8 cellular contexts compared by ENCODE assay signal in genomic region chr1:41242645-41243171, GRCh38. TPM values are rescaled to one million over a fixed set of nuclear protein-coding genes. Genes with fewer than 3 reads are reported as not detected.
A peak's percentile ranks its signal among the peaks of the same experiment; 100 is the strongest.
DNase-seq lines count a peak whose midpoint lies in the region; ATAC-seq and TF ChIP-seq lines count a peak whose summit lies in the region.

No MANE protein-coding gene starts in this region.

- H3K4me3 ChIP-seq in cardiac fibroblast (replicated peaks in 1 of 2; ENCODE audit: low read depth in 2 of 2, low read length in 2 of 2) (peak overlapping the region; percentile 57 to 66), mononuclear cell (ENCODE audit: low read length) (peak overlapping the region; percentile 51)

- no peaks in the 10 kb centered on the region for H3K9me3 Mint-ChIP-seq in stimulated activated naive CD8-positive, alpha-beta T cell treated with anti-CD3 and anti-CD28 coated beads, Interleukin-15, Interleukin-2, amounts not matched to agents 100 ng/mL and 50 ng/mL, for 24 hours

- TF ChIP-seq CTCF in cardiac fibroblast (IDR thresholded peaks at IDR 0.05; ENCODE audit: low read depth, low read length) (no peak), GM20000 (IDR thresholded peaks at IDR 0.05; ENCODE audit: extremely low read depth, missing control alignments) (no peak)

- peaks cover 17% of the 10 kb centered on the region for H3K4me1 ChIP-seq in mononuclear cell (ENCODE audit: insufficient read depth, low read length)

- no peak for ATAC-seq in stimulated activated naive CD8-positive, alpha-beta T cell treated with anti-CD3 and anti-CD28 coated beads, Interleukin-15, Interleukin-2, amounts not matched to agents 100 U/mL and 50 U/mL, for 24 hours

- DNase-seq in stimulated activated naive CD8-positive, alpha-beta T cell treated with anti-CD3 and anti-CD28 coated beads, Interleukin-15, Interleukin-2, amounts not matched to agents 100 U/mL and 50 U/mL, for 24 hours, result no peak
- peak; percentile 48 for DNase-seq in NCI-H1105 treated with DMSO at 0.1 percent for 48 hours (lab: John Stamatoyannopoulos, UW)
- DNase-seq in cardiac fibroblast (ENCODE audit: low read depth in 2 of 2), result no peak
- no peak for DNase-seq in HCEC 1CT
- DNase-seq in GM20000 (ENCODE audit: low spot score), result no peak
- no peak for DNase-seq in stimulated activated CD4-positive, alpha-beta T cell treated with anti-CD3 and anti-CD28 coated beads, Interleukin-12 subunit alpha, Interleukin-12 subunit beta, amount 100 ng/mL, for 4 hours

- H3K36me3 Mint-ChIP-seq in stimulated activated naive CD8-positive, alpha-beta T cell treated with anti-CD3 and anti-CD28 coated beads, Interleukin-15, Interleukin-2, amounts not matched to agents 100 ng/mL and 50 ng/mL, for 24 hours (ENCODE audit: low read depth), result peaks cover 6% of the 10 kb centered on the region

- peak overlapping the region; percentile 81 for H3K4me3 Mint-ChIP-seq in stimulated activated naive CD8-positive, alpha-beta T cell treated with anti-CD3 and anti-CD28 coated beads, Interleukin-15, Interleukin-2, amounts not matched to agents 100 ng/mL and 50 ng/mL, for 24 hours

- peaks cover 30% of the 10 kb centered on the region for H3K4me1 Mint-ChIP-seq in stimulated activated naive CD8-positive, alpha-beta T cell treated with anti-CD3 and anti-CD28 coated beads, Interleukin-15, Interleukin-2, amounts not matched to agents 100 ng/mL and 50 ng/mL, for 24 hours (ENCODE audit: low read depth)

- peak overlapping the region; percentile 79 for H3K27ac Mint-ChIP-seq in stimulated activated naive CD8-positive, alpha-beta T cell treated with anti-CD3 and anti-CD28 coated beads, Interleukin-15, Interleukin-2, amounts not matched to agents 100 ng/mL and 50 ng/mL, for 24 hours

- no peaks in the 10 kb centered on the region for H3K9me3 ChIP-seq in mononuclear cell (ENCODE audit: low read depth, low read length)

- peaks cover 18% of the 10 kb centered on the region for H3K27me3 Mint-ChIP-seq in stimulated activated naive CD8-positive, alpha-beta T cell treated with anti-CD3 and anti-CD28 coated beads, Interleukin-15, Interleukin-2, amounts not matched to agents 100 ng/mL and 50 ng/mL, for 24 hours

- H3K27me3 ChIP-seq in mononuclear cell (ENCODE audit: insufficient read depth, low read length), result no peaks in the 10 kb centered on the region

RNA-seq across cellular contexts. Expression of gene SCMH1, which starts 0.6 kb away (rescaled TPM):
- total RNA-seq in mononuclear cell, result 13.5 TPM
